8 cellular contexts compared by ENCODE assay signal in genomic region chr10:97736403-97736901, GRCh38. TPM values are rescaled to one million over a fixed set of nuclear protein-coding genes. Genes with fewer than 3 reads are reported as not detected.
DNase-seq lines count a peak whose midpoint lies in the region; FAIRE-seq and TF ChIP-seq lines count a peak whose summit lies in the region.

No MANE protein-coding gene starts in this region.

- H2BK5ac ChIP-seq in H9 (ENCODE audit: insufficient read length, low read length), result no peak overlapping the region

- H3K9me3 ChIP-seq in H9 (ENCODE audit: control insufficient read depth, low read depth, low read length) (peaks cover 4% of the 10 kb centered on the region), endothelial cell of umbilical vein (replicated peaks; ENCODE audit: control insufficient read depth, insufficient read depth, low read length) (no peaks in the 10 kb centered on the region), prostate gland (no peaks in the 10 kb centered on the region)

- H3K4me3 ChIP-seq in endothelial cell of umbilical vein (replicated peaks in 1 of 3; ENCODE audit: insufficient read depth in 1 of 3, low read depth in 1 of 3, low read length in 3 of 3) (no peak overlapping the region), prostate gland (peak overlapping the region in 1 of 2 donors; percentile 81), H7 (ENCODE audit: insufficient read depth, low read depth, low read length) (no peak overlapping the region)

- H2AFZ ChIP-seq in H9 (ENCODE audit: low read length), result no peak overlapping the region
- H2AFZ ChIP-seq in endothelial cell of umbilical vein (ENCODE audit: low read depth, low read length), result peak overlapping the region; percentile 72

- peak overlapping the region; percentile 2 for H4K5ac ChIP-seq in H9 (ENCODE audit: insufficient read length, low read depth, low read length)

- no CpG with 5 or more reads among the region's 13 CpGs for WGBS in H9 (ENCODE audit: extremely low coverage, insufficient read length, low lambda C conversion rate)
- WGBS in prostate gland, result 70% methylated on average over 13 of the region's 13 CpGs

- TF ChIP-seq POLR2A in endothelial cell of umbilical vein (IDR thresholded peaks at IDR 0.05; ENCODE audit: low read depth, low read length), result no peak
- TF ChIP-seq POLR2A in prostate gland (IDR thresholded peaks at IDR 0.05), result no peak

- no peak overlapping the region for H3K9ac ChIP-seq in H9 (ENCODE audit: extremely low read depth, insufficient read length, low read length)
- no peak overlapping the region for H3K9ac ChIP-seq in endothelial cell of umbilical vein (replicated peaks; ENCODE audit: extremely low read depth, insufficient read depth, low read length)

- no peak overlapping the region for H2BK12ac ChIP-seq in H9 (ENCODE audit: insufficient read length, low read depth, low read length)

- no peak overlapping the region for H3K56ac ChIP-seq in H9 (ENCODE audit: insufficient read length, low read depth, low read length)

- no peaks in the 10 kb centered on the region for H4K20me1 ChIP-seq in H9 (ENCODE audit: control insufficient read depth, insufficient read depth, insufficient read length)
- no peaks in the 10 kb centered on the region for H4K20me1 ChIP-seq in endothelial cell of umbilical vein (replicated peaks; ENCODE audit: control insufficient read depth, extremely low read depth, insufficient read depth, low read length)

- H3K27me3 ChIP-seq in H9 (ENCODE audit: insufficient read depth, low read length), result peaks cover 17% of the 10 kb centered on the region; the same call in 1 of the 2 replicates
- H3K27me3 ChIP-seq in endothelial cell of umbilical vein (ENCODE audit: control insufficient read depth in 2 of 2, insufficient read depth in 2 of 2, low read length in 2 of 2), result no peaks in the 10 kb centered on the region
- H3K27me3 ChIP-seq in prostate gland (replicated peaks; ENCODE audit: insufficient read depth), result no peaks in the 10 kb centered on the region
- H3K27me3 ChIP-seq in H7 (ENCODE audit: control insufficient read depth, insufficient read depth, low read length), result peaks cover 17% of the 10 kb centered on the region

- POLR2A ChIA-PET in endothelial cell of umbilical vein (lab: Charles Lee), result no interaction called here

- TF ChIP-seq CTCF in Calu3 (IDR thresholded peaks at IDR 0.05; ENCODE audit: unreplicated experiment) (no peak), H9 (conservative IDR thresholded peaks at IDR 0.05) (no peak), endothelial cell of umbilical vein (IDR thresholded peaks at IDR 0.05; ENCODE audit: extremely low read depth in 1 of 2, insufficient read depth in 1 of 2, low read depth in 1 of 2, low read length in 2 of 2) (no peak), prostate gland (IDR thresholded peaks at IDR 0.05) (no peak)

- intact Hi-C loops in Calu3 (cut with micrococcal nuclease; ENCODE audit: unreplicated experiment), result no loop called here
- intact Hi-C loops in endothelial cell of umbilical vein (cut with micrococcal nuclease), result loop anchor here (2.0 to 10.0 kb wide), 2 partner anchors 50 to 242 kb away; partner anchors contain the start of genes AVPI1, MMS19 and UBTD1
- intact Hi-C loops in prostate gland (cut with DNase I), result no loop called here

- H2BK15ac ChIP-seq in H9 (ENCODE audit: low read depth, low read length), result no peak overlapping the region

- H3K36me3 Mint-ChIP-seq in Calu3 (ENCODE audit: insufficient read depth, unreplicated experiment), result peaks cover 41% of the 10 kb centered on the region
- H3K36me3 Mint-ChIP-seq in H9 (ENCODE audit: insufficient read depth in 1 of 3, low read depth in 3 of 3), result peaks cover 21 to 43% (median 39%) of the 10 kb centered on the region in 3 experiments

- H3K36me3 ChIP-seq in endothelial cell of umbilical vein (ENCODE audit: control insufficient read depth in 2 of 2, extremely low read depth in 1 of 2, insufficient read depth in 2 of 2, low read length in 2 of 2) (no peaks in the 10 kb centered on the region), prostate gland (no peaks in the 10 kb centered on the region), H7 (replicated peaks; ENCODE audit: control insufficient read depth, insufficient read depth, low read length) (peaks cover 5% of the 10 kb centered on the region)

- H3K23ac ChIP-seq in H9 (ENCODE audit: insufficient read length, low read depth, low read length), result no peak overlapping the region

- H3K14ac ChIP-seq in H9 (ENCODE audit: insufficient read depth, low read length), result no peak overlapping the region; the same call in 1 of the 2 replicates

- no peak overlapping the region for H2BK120ac ChIP-seq in H9 (ENCODE audit: low read depth, low read length, poor library complexity, severe bottlenecking)

- no peak overlapping the region for H4K91ac ChIP-seq in H9 (ENCODE audit: insufficient read length, low read depth, low read length)

- no peak overlapping the region for H3K4ac ChIP-seq in H9 (ENCODE audit: low read depth, low read length)

- H3K9me3 Mint-ChIP-seq in Calu3 (ENCODE audit: low read depth, unreplicated experiment), result peaks cover 3% of the 10 kb centered on the region
- peaks cover 15 to 16% of the 10 kb centered on the region in 2 experiments for H3K9me3 Mint-ChIP-seq in H9

- H3K4me3 Mint-ChIP-seq in Calu3 (ENCODE audit: low read depth, unreplicated experiment) (peak overlapping the region; percentile 76), H9 (peak overlapping the region; percentile 81 to 96; a peak in 4 of 5 replicates)

- H3K23me2 ChIP-seq in H9 (ENCODE audit: insufficient read length, low read depth, low read length, poor library complexity, severe bottlenecking), result peaks cover 7% of the 10 kb centered on the region

- peaks cover 7% of the 10 kb centered on the region for H3K79me1 ChIP-seq in H9 (ENCODE audit: insufficient read depth, low read depth, low read length, poor library complexity, severe bottlenecking)

- no peak for FAIRE-seq in endothelial cell of umbilical vein (lab: Jason Lieb, UNC)

- DNase-seq in Calu3 (no peak), H9 (no peak), NCI-H2196 treated with DMSO at 0.1 percent for 48 hours (lab: John Stamatoyannopoulos, UW; ENCODE audit: unreplicated experiment) (peak; percentile 78), endothelial cell of umbilical vein (ENCODE audit: low read depth, low spot score) (no peak), prostate gland (ENCODE audit: low spot score) (no peak), amniotic stem cell (lab: John Stamatoyannopoulos, UW) (no peak), H7 (no peak), D341Med (ENCODE audit: low spot score) (no peak)

- H3K9me1 ChIP-seq in endothelial cell of umbilical vein (replicated peaks; ENCODE audit: control insufficient read depth, extremely low read depth, insufficient read depth, low read length), result no peaks in the 10 kb centered on the region

- BruUV-seq in Calu3 (replicated peaks; lab: Mats Ljungman, UMichigan), result no TSS peak
- no TSS peak for BruUV-seq in endothelial cell of umbilical vein (replicated peaks; lab: Mats Ljungman, UMichigan)

- H3K79me2 ChIP-seq in H9 (ENCODE audit: insufficient read depth, low read length) (peaks cover 5% of the 10 kb centered on the region; the same call in 1 of the 2 replicates), endothelial cell of umbilical vein (ENCODE audit: control insufficient read depth, insufficient read depth, low read length) (peaks cover 25% of the 10 kb centered on the region)

- dilution Hi-C loops in endothelial cell of umbilical vein (cut with MboI; ENCODE audit: extremely low pct_ligation_motif_present, low sequenced_read_pairs), result no loop called here

- H2BK20ac ChIP-seq in H9 (ENCODE audit: low read depth, low read length, poor library complexity, severe bottlenecking), result no peak overlapping the region

- H3T11ph ChIP-seq in H9 (ENCODE audit: low read length), result no peak overlapping the region

- H3K27ac ChIP-seq in H9 (ENCODE audit: insufficient read length, low read depth, low read length) (no peak overlapping the region), endothelial cell of umbilical vein (ENCODE audit: insufficient read depth, low read depth, low read length) (no peak overlapping the region), prostate gland (peak overlapping the region; percentile 74 to 83)

- no peak overlapping the region for H4K8ac ChIP-seq in H9 (replicated peaks; ENCODE audit: insufficient read length, low read depth, low read length)

- H3K27ac Mint-ChIP-seq in Calu3 (ENCODE audit: unreplicated experiment), result peak overlapping the region; percentile 96
- no peak overlapping the region for H3K27ac Mint-ChIP-seq in H9

- H3K4me2 ChIP-seq in H9 (ENCODE audit: insufficient read depth, insufficient read length, low read length) (no peak overlapping the region), endothelial cell of umbilical vein (ENCODE audit: insufficient read depth, low read length) (no peak overlapping the region)

- H2AK5ac ChIP-seq in H9 (ENCODE audit: insufficient read length, low read length), result no peak overlapping the region

- H3K4me1 Mint-ChIP-seq in Calu3 (ENCODE audit: low read depth, unreplicated experiment) (peaks cover 12% of the 10 kb centered on the region), H9 (peaks cover 8 to 11% of the 10 kb centered on the region in 2 experiments)

- CTCF ChIA-PET in Calu3 (lab: Charles Lee), result interaction anchor here (0.7 to 1.9 kb wide), 3 partner anchors 22 to 33 kb away, joined by 4 to 7 read pairs (median 5); no protein-coding TSS in a partner anchor
- CTCF ChIA-PET in endothelial cell of umbilical vein (lab: Charles Lee), result interaction anchor here (1.0 to 21.8 kb wide), 4 partner anchors 9 to 305 kb away, joined by 4 to 863 read pairs (median 4); partner anchors contain the start of genes AVPI1 and MARVELD1

- H3K18ac ChIP-seq in H9 (ENCODE audit: insufficient read length, low read depth, low read length), result peak overlapping the region; percentile 12

- H3K4me1 ChIP-seq in H9 (ENCODE audit: insufficient read depth, low read length) (no peaks in the 10 kb centered on the region), endothelial cell of umbilical vein (ENCODE audit: control insufficient read depth, extremely low read depth, insufficient read depth, low read length) (peaks cover 8% of the 10 kb centered on the region), prostate gland (replicated peaks) (no peaks in the 10 kb centered on the region)

- H3K27me3 Mint-ChIP-seq in Calu3 (ENCODE audit: unreplicated experiment) (no peaks in the 10 kb centered on the region), H9 (ENCODE audit: low read depth) (peaks cover 33% of the 10 kb centered on the region)

RNA-seq across cellular contexts. Expression of gene ZFYVE27, which starts 0.5 kb away (rescaled TPM):
- total RNA-seq in Calu3 (2022) (28.3 and 30.0 TPM in 2 replicates), H9 (2021) (32.2 and 33.2 TPM in 2 replicates), endothelial cell of umbilical vein (23.7 and 24.2 TPM in 2 replicates), prostate gland (10 to 100 TPM; 15.3 to 41.4 TPM)
- 16.3 and 17.4 TPM in 2 replicates for polyA plus RNA-seq in endothelial cell of umbilical vein
- 12.2 and 15.0 TPM in 2 replicates for polyA plus RNA-seq in endothelial cell of umbilical vein (2011; cell fraction: cytosol; rRNA removed)
- polyA plus RNA-seq in endothelial cell of umbilical vein (2011; cell fraction: nucleus; rRNA removed), result 82.0 and 82.2 TPM in 2 replicates
- 14.8 and 15.0 TPM in 2 replicates for polyA plus RNA-seq in endothelial cell of umbilical vein (2012)
- 23.1 and 24.9 TPM in 2 replicates for polyA minus RNA-seq in endothelial cell of umbilical vein
- polyA minus RNA-seq in endothelial cell of umbilical vein (2011; cell fraction: cytosol; rRNA and poly(A)+ RNA removed), result 10.0 TPM
- polyA minus RNA-seq in endothelial cell of umbilical vein (2011; cell fraction: nucleus; rRNA and poly(A)+ RNA removed), result 25.1 and 37.1 TPM in 2 replicates
- 19.2 and 21.8 TPM in 2 replicates for total RNA-seq in H7 (2014; rRNA removed; shearing (Covaris generic))

RNA-seq across cellular contexts. Expression of gene MARVELD1, which starts 22.9 kb away (rescaled TPM):
- total RNA-seq in Calu3 (2022) (18.1 and 20.2 TPM in 2 replicates), H9 (2021) (26.6 and 26.7 TPM in 2 replicates), endothelial cell of umbilical vein (69.5 and 78.3 TPM in 2 replicates), prostate gland (10 to 100 TPM; 32.8 to 35.3 TPM)
- 67.3 and 72.5 TPM in 2 replicates for polyA plus RNA-seq in endothelial cell of umbilical vein
- 74.6 and 74.8 TPM in 2 replicates for polyA plus RNA-seq in endothelial cell of umbilical vein (2011; cell fraction: cytosol; rRNA removed)
- polyA plus RNA-seq in endothelial cell of umbilical vein (2011; cell fraction: nucleus; rRNA removed), result 29.7 and 30.0 TPM in 2 replicates
- 82.4 and 98.3 TPM in 2 replicates for polyA plus RNA-seq in endothelial cell of umbilical vein (2012)
- polyA minus RNA-seq in endothelial cell of umbilical vein, result 36.6 and 38.0 TPM in 2 replicates
- 23.0 TPM for polyA minus RNA-seq in endothelial cell of umbilical vein (2011; cell fraction: cytosol; rRNA and poly(A)+ RNA removed)
- 16.4 and 17.7 TPM in 2 replicates for polyA minus RNA-seq in endothelial cell of umbilical vein (2011; cell fraction: nucleus; rRNA and poly(A)+ RNA removed)
- total RNA-seq in H7 (2014; rRNA removed; shearing (Covaris generic)), result 18.7 and 21.2 TPM in 2 replicates

RNA-seq across cellular contexts. Expression of gene SFRP5, which starts 35.3 kb away (rescaled TPM):
- total RNA-seq in Calu3 (2022) (0.19 and 0.20 TPM in 2 replicates), H9 (2021) (1.7 and 1.8 TPM in 2 replicates), endothelial cell of umbilical vein (not detected in 2 replicates), prostate gland (1 to 10 TPM in 1 of 2 donors, under 1 TPM in 1; 0.23 to 3.2 TPM)
- polyA plus RNA-seq in endothelial cell of umbilical vein, result not detected in 2 replicates
- polyA plus RNA-seq in endothelial cell of umbilical vein (2011; cell fraction: cytosol; rRNA removed), result not detected in 2 replicates
- polyA plus RNA-seq in endothelial cell of umbilical vein (2011; cell fraction: nucleus; rRNA removed), result not detected in 2 replicates
- not detected in 2 replicates for polyA plus RNA-seq in endothelial cell of umbilical vein (2012)
- not detected in 2 replicates for polyA minus RNA-seq in endothelial cell of umbilical vein
- not detected for polyA minus RNA-seq in endothelial cell of umbilical vein (2011; cell fraction: cytosol; rRNA and poly(A)+ RNA removed)
- polyA minus RNA-seq in endothelial cell of umbilical vein (2011; cell fraction: nucleus; rRNA and poly(A)+ RNA removed), result not detected in 2 replicates
- 1.9 and 2.3 TPM in 2 replicates for total RNA-seq in H7 (2014; rRNA removed; shearing (Covaris generic))

RNA-seq across cellular contexts. Expression of gene AVPI1, which starts 49.4 kb away (rescaled TPM):
- 16.9 and 25.6 TPM in 2 replicates for total RNA-seq in Calu3 (2022)
- 6.5 and 6.9 TPM in 2 replicates for total RNA-seq in H9 (2021)
- total RNA-seq in endothelial cell of umbilical vein, result 2.4 and 3.0 TPM in 2 replicates
- polyA plus RNA-seq in endothelial cell of umbilical vein, result 3.7 and 5.9 TPM in 2 replicates
- polyA plus RNA-seq in endothelial cell of umbilical vein (2011; cell fraction: cytosol; rRNA removed), result 2.8 and 3.7 TPM in 2 replicates
- polyA plus RNA-seq in endothelial cell of umbilical vein (2011; cell fraction: nucleus; rRNA removed), result 1.4 and 1.7 TPM in 2 replicates
- polyA plus RNA-seq in endothelial cell of umbilical vein (2012), result 3.7 and 4.9 TPM in 2 replicates
- 1.7 and 3.5 TPM in 2 replicates for polyA minus RNA-seq in endothelial cell of umbilical vein
- 131 TPM for polyA minus RNA-seq in endothelial cell of umbilical vein (2011; cell fraction: cytosol; rRNA and poly(A)+ RNA removed)
- polyA minus RNA-seq in endothelial cell of umbilical vein (2011; cell fraction: nucleus; rRNA and poly(A)+ RNA removed), result 1.9 and 2.7 TPM in 2 replicates
- total RNA-seq in prostate gland, result 10 to 100 TPM; 17.0 to 28.6 TPM
- 10.6 and 13.6 TPM in 2 replicates for total RNA-seq in H7 (2014; rRNA removed; shearing (Covaris generic))

Comparison
In these comparisons a context has a peak if more than half of its experiments do, and no peak if none do; other contexts are left out.
1. H3K27ac ChIP-seq: peak in prostate gland (2 of 2); none in H9 (single experiment) and endothelial cell of umbilical vein (single experiment).